In the genomic region with DNA sequence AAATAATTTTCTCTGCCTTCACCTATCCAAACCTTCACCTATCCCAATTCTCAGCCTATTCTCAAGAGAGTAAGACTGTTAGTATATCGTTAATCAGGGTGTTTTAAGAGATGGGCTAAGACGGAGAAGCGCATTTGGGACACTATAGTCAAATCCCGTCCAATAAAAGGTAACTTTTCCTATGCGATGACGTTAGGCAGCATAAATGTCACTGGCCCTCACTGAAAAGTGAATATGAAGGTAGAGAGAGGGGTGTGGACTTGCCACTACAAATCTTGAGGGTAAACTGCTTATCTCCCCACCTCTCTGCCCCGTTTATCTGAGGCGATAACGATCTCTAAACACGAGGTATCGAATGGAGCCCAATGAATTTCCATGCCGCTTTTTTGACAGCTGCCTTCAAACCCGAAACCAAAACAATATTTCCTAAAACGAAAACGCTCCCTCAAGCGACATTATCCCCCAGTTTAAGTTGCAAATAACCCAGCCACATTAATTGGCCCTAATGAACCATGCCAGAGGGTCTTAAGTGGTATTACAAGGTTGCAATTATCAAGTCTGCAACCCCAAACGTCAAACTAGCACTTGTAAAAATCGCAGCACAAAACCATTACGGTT, we compare ENCODE assay signal across 8 cellular contexts.
DNase-seq lines count a peak whose midpoint lies in the region; ATAC-seq and TF ChIP-seq lines count a peak whose summit lies in the region.

No MANE protein-coding gene starts in this region.

- TF ChIP-seq CTCF in choroid plexus epithelial cell (conservative IDR thresholded peaks at IDR 0.05; ENCODE audit: low read depth, low read length): no peak

- H3K9ac ChIP-seq in NT2/D1 (ENCODE audit: insufficient read length, low read depth) (peak overlapping the region; percentile 44), mucosa of stomach (ENCODE audit: low read length) (peak overlapping the region; percentile 75)

- peaks cover 13% of the 10 kb centered on the region for H3K36me3 ChIP-seq in NT2/D1 (ENCODE audit: insufficient read depth, insufficient read length, low read length)
- H3K36me3 ChIP-seq in mucosa of stomach (ENCODE audit: control insufficient read depth, insufficient read depth, low read length): no peaks in the 10 kb centered on the region
- no peaks in the 10 kb centered on the region for H3K36me3 ChIP-seq in HAP-1 (replicated peaks)

- no peaks in the 10 kb centered on the region for H3K9me3 ChIP-seq in NT2/D1 (ENCODE audit: insufficient read depth, low read length)
- H3K9me3 ChIP-seq in mucosa of stomach (ENCODE audit: control insufficient read depth, low read length): no peaks in the 10 kb centered on the region
- 0 out of 2 replicates have a peak, but pooled peaks cover 3% of the 10 kb centered on the region for H3K9me3 ChIP-seq in HAP-1

- in situ Hi-C loops in HAP-1 (cut with MboI; ENCODE audit: low sequenced_read_pairs): no loop called here

- H3K4me1 ChIP-seq in NT2/D1 (ENCODE audit: insufficient read depth, insufficient read length) (no peaks in the 10 kb centered on the region), mucosa of stomach (ENCODE audit: control insufficient read depth, insufficient read depth, low read length) (peaks cover 8% of the 10 kb centered on the region), HAP-1 (no peaks in the 10 kb centered on the region)

- DNase-seq in NT2/D1 (ENCODE audit: low read depth, low spot score): no peak
- DNase-seq in choroid plexus epithelial cell (ENCODE audit: low read depth): no peak
- DNase-seq in HAP-1 (ENCODE audit: low spot score in 2 of 2): no peak
- no peak for DNase-seq in EL

- no peak for ATAC-seq in activated CD4-positive, CD25-positive, alpha-beta regulatory T cell treated with anti-CD3 and anti-CD28 coated beads, Interleukin-2, amount 50 U/mL, for 24 hours
- no peak for ATAC-seq in GM18498 (IDR thresholded peaks at IDR 0.05; ENCODE audit: unreplicated experiment)

- H3K27me3 ChIP-seq in NT2/D1 (ENCODE audit: insufficient read depth, insufficient read length) (peaks cover 16% of the 10 kb centered on the region), mucosa of stomach (ENCODE audit: control insufficient read depth, insufficient read depth, low read length) (no peaks in the 10 kb centered on the region), HAP-1 (ENCODE audit: low read depth) (peaks cover 77% of the 10 kb centered on the region)

- peak overlapping the region; percentile 98 for H3K4me3 ChIP-seq in GM08714 (ENCODE audit: low read length)
- H3K4me3 ChIP-seq in NT2/D1 (ENCODE audit: insufficient read length, low read depth): peak overlapping the region; percentile 70
- peak overlapping the region; percentile 87 for H3K4me3 ChIP-seq in choroid plexus epithelial cell (ENCODE audit: low read depth, low read length)
- peak overlapping the region; percentile 65 for H3K4me3 ChIP-seq in mucosa of stomach (ENCODE audit: low read length)
- no peak overlapping the region for H3K4me3 ChIP-seq in HAP-1
